Comparison of ENCODE assay signal across 9 cellular contexts in the genomic region with DNA sequence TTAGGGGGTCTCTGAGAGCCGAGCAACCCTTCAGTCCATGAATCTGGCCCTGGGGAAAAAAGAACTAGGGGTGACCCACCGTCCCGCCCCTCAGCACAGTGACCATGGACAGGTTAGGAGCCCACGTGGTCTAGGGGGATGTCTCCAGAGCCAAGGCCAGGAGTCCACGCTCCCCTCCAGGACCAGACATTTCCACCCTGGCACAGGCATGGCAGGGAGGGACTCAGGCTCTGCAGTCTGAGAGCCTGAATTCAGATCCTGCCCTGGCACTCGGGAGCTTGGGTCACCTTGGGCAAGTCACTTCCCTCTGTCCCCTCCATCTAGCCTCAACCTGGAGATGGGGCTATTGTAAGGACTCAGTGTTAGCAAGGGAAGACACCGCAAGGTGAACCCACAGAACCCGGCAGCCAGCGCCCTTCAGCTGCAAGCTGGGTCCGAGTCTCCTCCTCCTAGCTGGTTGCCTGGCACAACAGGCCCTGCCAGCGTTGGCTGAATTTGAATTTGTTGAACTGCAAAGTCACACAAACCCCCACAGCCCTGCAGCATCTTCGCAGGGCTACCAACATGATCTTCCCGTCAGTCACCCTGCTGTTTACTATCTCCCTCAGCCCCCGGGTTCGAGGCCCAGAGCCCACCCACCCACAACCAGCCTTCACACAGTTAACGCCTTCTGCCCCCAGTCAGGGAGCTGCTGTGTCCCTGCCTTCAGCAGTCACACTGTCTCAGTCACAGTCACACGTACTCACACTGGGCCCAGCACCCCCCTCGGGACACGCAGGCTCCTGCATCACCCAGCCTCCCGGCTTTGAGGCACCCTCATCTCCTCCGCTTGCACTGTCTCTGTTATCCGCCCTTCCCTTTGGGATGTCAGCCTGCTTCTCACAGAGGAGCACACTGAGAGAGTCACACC. TPM values are rescaled to one million over a fixed set of nuclear protein-coding genes. Genes with fewer than 3 reads are reported as not detected.
A peak's percentile ranks its signal among the peaks of the same experiment; 100 is the strongest.
DNase-seq lines count a peak whose midpoint lies in the region; ATAC-seq, FAIRE-seq and TF ChIP-seq lines count a peak whose summit lies in the region.
"Had no signal": no experiment of that assay in that cellular context is flagged by ENCODE, and none has a peak within 500 bp of the region (broad histone marks: within the 10 kb centered on the region; RNA-seq: fewer than 3 reads in every experiment).

No MANE protein-coding gene starts in this region.

- no peak overlapping the region for H3K9ac ChIP-seq in astrocyte (ENCODE audit: low read length)

- CTCF ChIA-PET in activated CD4-positive, alpha-beta T cell treated with anti-CD3 and anti-CD28 coated beads for 36 hours (lab: Charles Lee): interaction anchor here (1.0 kb wide), 1 partner anchor 9 kb away, joined by 3 read pairs; no protein-coding TSS in a partner anchor

- peaks cover 4% of the 10 kb centered on the region for H4K20me1 ChIP-seq in astrocyte (ENCODE audit: insufficient read depth, low read length)

- no peaks in the 10 kb centered on the region for H3K9me3 Mint-ChIP-seq in activated CD4-positive, alpha-beta T cell treated with anti-CD3 and anti-CD28 coated beads for 36 hours (ENCODE audit: low read depth)
- H3K9me3 Mint-ChIP-seq in astrocyte (ENCODE audit: unreplicated experiment): no peaks in the 10 kb centered on the region

- H3K4me1 ChIP-seq in astrocyte (ENCODE audit: insufficient read depth, low read length) (peaks cover 12% of the 10 kb centered on the region), lower lobe of right lung (peaks cover 71% of the 10 kb centered on the region), thoracic aorta (ENCODE audit: control insufficient read depth in 1 of 2, low read depth in 2 of 2) (peaks cover 16 to 34% of the 10 kb centered on the region in 2 donors)

- H3K4me1 Mint-ChIP-seq in activated CD4-positive, alpha-beta T cell treated with anti-CD3 and anti-CD28 coated beads for 36 hours: peaks cover 29% of the 10 kb centered on the region
- H3K4me1 Mint-ChIP-seq in astrocyte (ENCODE audit: low read depth, unreplicated experiment): peaks cover 13% of the 10 kb centered on the region

- peaks cover 25% of the 10 kb centered on the region for H3K27me3 Mint-ChIP-seq in activated CD4-positive, alpha-beta T cell treated with anti-CD3 and anti-CD28 coated beads for 36 hours
- H3K27me3 Mint-ChIP-seq in astrocyte (ENCODE audit: low read depth, unreplicated experiment): peaks cover 14% of the 10 kb centered on the region

- no peaks in the 10 kb centered on the region for H3K36me3 ChIP-seq in astrocyte (ENCODE audit: insufficient read depth, low read length)
- H3K36me3 ChIP-seq in lower lobe of right lung: no peaks in the 10 kb centered on the region
- no peaks in the 10 kb centered on the region for H3K36me3 ChIP-seq in thoracic aorta

- POLR2A ChIA-PET in activated CD4-positive, alpha-beta T cell treated with anti-CD3 and anti-CD28 coated beads for 36 hours (lab: Charles Lee): no interaction called here

- H2AFZ ChIP-seq in astrocyte (ENCODE audit: low read depth, low read length): no peak overlapping the region

- H3K9me3 ChIP-seq in astrocyte (ENCODE audit: insufficient read depth, low read depth, low read length) (no peaks in the 10 kb centered on the region), lower lobe of right lung (no peaks in the 10 kb centered on the region), thoracic aorta (no peaks in the 10 kb centered on the region)

- TF ChIP-seq CTCF in astrocyte (IDR thresholded peaks at IDR 0.05; ENCODE audit: insufficient read depth, low read depth, low read length) (no peak), lower lobe of right lung (IDR thresholded peaks at IDR 0.05) (no peak), thoracic aorta (IDR thresholded peaks at IDR 0.05) (no peak)

- ATAC-seq in activated CD4-positive, alpha-beta T cell treated with anti-CD3 and anti-CD28 coated beads for 36 hours: no peak
- ATAC-seq in lower lobe of right lung: no peak
- no peak for ATAC-seq in thoracic aorta (ENCODE audit: insufficient number of reproducible peaks, low FRiP score, low read depth)
- ATAC-seq in GM18870 (IDR thresholded peaks at IDR 0.05; ENCODE audit: unreplicated experiment): no peak
- no peak for ATAC-seq in HG03159 (IDR thresholded peaks at IDR 0.05; ENCODE audit: unreplicated experiment)

- H3K27ac ChIP-seq in astrocyte (ENCODE audit: low read depth, low read length) (no peak overlapping the region), lower lobe of right lung (peak overlapping the region; percentile 79), thoracic aorta (no peak overlapping the region)

- no peak for FAIRE-seq in astrocyte (lab: Jason Lieb, UNC)

- no peaks in the 10 kb centered on the region for H3K36me3 Mint-ChIP-seq in activated CD4-positive, alpha-beta T cell treated with anti-CD3 and anti-CD28 coated beads for 36 hours (ENCODE audit: low read depth)
- peaks cover 2% of the 10 kb centered on the region for H3K36me3 Mint-ChIP-seq in astrocyte (ENCODE audit: low read depth, unreplicated experiment)

- H3K27ac Mint-ChIP-seq in activated CD4-positive, alpha-beta T cell treated with anti-CD3 and anti-CD28 coated beads for 36 hours: no peak overlapping the region
- H3K27ac Mint-ChIP-seq in astrocyte (ENCODE audit: unreplicated experiment): no peak overlapping the region

- no peak overlapping the region for H3K4me2 ChIP-seq in astrocyte (ENCODE audit: low read length)

- H3K27me3 ChIP-seq in astrocyte (ENCODE audit: insufficient read depth, low read length) (peaks cover 45% of the 10 kb centered on the region), lower lobe of right lung (ENCODE audit: low read depth) (peaks cover 34% of the 10 kb centered on the region), thoracic aorta (replicated peaks; ENCODE audit: insufficient read depth) (peaks cover 6% of the 10 kb centered on the region)

- intact Hi-C loops in activated CD4-positive, alpha-beta T cell treated with anti-CD3 and anti-CD28 coated beads for 36 hours (cut with DNase I, micrococcal nuclease): no loop called here
- intact Hi-C loops in lower lobe of right lung (cut with DNase I): no loop called here

- H3K4me3 ChIP-seq in astrocyte (ENCODE audit: insufficient read depth, low read depth, low read length) (no peak overlapping the region), lower lobe of right lung (peak overlapping the region; percentile 72), thoracic aorta (peak overlapping the region; percentile 72)

- peak overlapping the region; percentile 63 for H3K4me3 Mint-ChIP-seq in activated CD4-positive, alpha-beta T cell treated with anti-CD3 and anti-CD28 coated beads for 36 hours
- peak overlapping the region; percentile 79 for H3K4me3 Mint-ChIP-seq in astrocyte (ENCODE audit: unreplicated experiment)

- DNase-seq in activated CD4-positive, alpha-beta T cell treated with anti-CD3 and anti-CD28 coated beads for 36 hours: no peak
- DNase-seq in activated CD4-positive, alpha-beta T cell treated with anti-CD3 and anti-CD28 coated beads, Interleukin-2, amount 50 U/mL, for 1 hour: no peak
- no peak for DNase-seq in astrocyte (ENCODE audit: low read depth)
- DNase-seq in lower lobe of right lung: no peak
- no peak for DNase-seq in thoracic aorta (ENCODE audit: low spot score)
- DNase-seq in activated CD4-positive, alpha-beta T cell treated with anti-CD3 and anti-CD28 coated beads for 4 hours: no peak
- DNase-seq: NCI-H187 had no signal

- no peaks in the 10 kb centered on the region for H3K79me2 ChIP-seq in astrocyte (ENCODE audit: insufficient read depth, low read length)

RNA-seq across cellular contexts. Expression of a gene that starts 0.6 kb away (rescaled TPM):
- total RNA-seq in activated CD4-positive, alpha-beta T cell treated with anti-CD3 and anti-CD28 coated beads for 36 hours: 1 to 10 TPM; 2.5 to 3.4 TPM
- total RNA-seq in astrocyte (17.0 and 27.3 TPM in 2 replicates), lower lobe of right lung (30.5 TPM), thoracic aorta (10 to 100 TPM; 10.8 to 12.6 TPM)
